20 cellular contexts compared by ENCODE assay signal in the genomic region with DNA sequence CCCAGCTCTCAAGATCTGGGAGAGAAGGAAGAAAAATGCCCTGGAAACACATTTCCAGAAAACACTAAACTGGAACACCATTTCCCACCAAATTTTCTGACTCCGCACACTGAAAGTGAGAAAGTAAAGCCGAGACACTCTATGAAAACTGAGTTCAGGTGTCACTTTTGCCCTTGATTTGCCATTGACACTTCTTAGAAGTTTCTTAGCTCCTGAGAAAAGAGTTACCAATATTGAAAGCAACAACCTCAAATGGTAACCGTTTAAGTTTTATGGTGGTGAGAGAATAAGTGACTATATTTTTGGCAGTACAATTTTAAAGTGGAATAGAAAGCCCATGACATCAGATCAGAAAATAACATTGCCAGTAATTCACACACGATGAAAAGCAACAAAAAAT. TPM values are rescaled to one million over a fixed set of nuclear protein-coding genes. Genes with fewer than 3 reads are reported as not detected.
A peak's percentile ranks its signal among the peaks of the same experiment; 100 is the strongest.
DNase-seq lines count a peak whose midpoint lies in the region; ATAC-seq, FAIRE-seq and TF ChIP-seq lines count a peak whose summit lies in the region.
"Had no signal": no experiment of that assay in that cellular context is flagged by ENCODE, and none has a peak within 500 bp of the region (broad histone marks: within the 10 kb centered on the region; RNA-seq: fewer than 3 reads in every experiment).

No MANE protein-coding gene starts in this region.

- in situ Hi-C loops in GM12878 (cut with MboI), result no loop called here

- RAD21 ChIA-PET in GM12878 (lab: Charles Lee; ENCODE audit: unreplicated experiment), result interaction anchor here (0.5 to 16.0 kb wide), 28 partner anchors 7 to 547 kb away, joined by 3 to 426 read pairs (median 5); a partner anchor contains a TSS

- POLR2A ChIA-PET in GM12878 (lab: Charles Lee), result interaction anchor here (0.5 to 9.9 kb wide), 11 partner anchors 10 to 293 kb away, joined by 3 to 165 read pairs (median 6); no protein-coding TSS in a partner anchor
- POLR2A ChIA-PET in PC-3 (lab: Charles Lee; ENCODE audit: unreplicated experiment), result no interaction called here

- TF ChIP-seq EP300 in GM12878 (IDR thresholded peaks at IDR 0.05; ENCODE audit: borderline replicate concordance in 1 of 2, control insufficient read depth in 1 of 2, low read depth in 2 of 2, low read length in 2 of 2), result peak; percentile 37 to 65; a peak in 2 of 4 replicates

- TF ChIP-seq CTCF in GM12878 (IDR thresholded peaks at IDR 0.05 in 2 of 3, conservative IDR thresholded peaks at IDR 0.05 in 1 of 3; ENCODE audit: control insufficient read depth in 2 of 3, extremely low read depth in 1 of 3, insufficient read depth in 1 of 3, low read depth in 3 of 3, low read length in 3 of 3) (no peak), PC-3 (conservative IDR thresholded peaks at IDR 0.05; ENCODE audit: low read depth, low read length) (no peak)

- H3K36me3 ChIP-seq in GM12878 (ENCODE audit: control insufficient read depth in 2 of 2, insufficient read depth in 2 of 2, low read length in 1 of 2), result no peaks in the 10 kb centered on the region
- no peaks in the 10 kb centered on the region for H3K36me3 ChIP-seq in PC-3 (ENCODE audit: low read depth, low read length)
- H3K36me3 ChIP-seq: upper lobe of right lung had no signal

- no peaks in the 10 kb centered on the region for H3K27me3 Mint-ChIP-seq in activated CD8-positive, alpha-beta memory T cell treated with anti-CD3 and anti-CD28 coated beads, Interleukin-2, amount 10 ng/mL, durations not matched to agents 7 days and 5 days

- no peak for TF ChIP-seq POLR2A in GM12878 (IDR thresholded peaks at IDR 0.05; ENCODE audit: low read depth, low read length)

- ATAC-seq in activated CD8-positive, alpha-beta memory T cell treated with anti-CD3 and anti-CD28 coated beads, Interleukin-2, amount 10 ng/mL, durations not matched to agents 7 days and 5 days, result peak; percentile 27
- ATAC-seq in GM21367 (IDR thresholded peaks at IDR 0.05; ENCODE audit: unreplicated experiment), result peak; percentile 30
- ATAC-seq in HG03045 (IDR thresholded peaks at IDR 0.05; ENCODE audit: unreplicated experiment), result peak; percentile 45
- peak; percentile 47 for ATAC-seq in GM12878
- ATAC-seq in PC-3, result no peak
- ATAC-seq: A549, upper lobe of right lung had no signal

- H4K20me1 ChIP-seq in GM12878 (ENCODE audit: control insufficient read depth, insufficient read depth) (no peaks in the 10 kb centered on the region), PC-3 (ENCODE audit: low read length) (no peaks in the 10 kb centered on the region)

- H3K27ac ChIP-seq in GM12878 (ENCODE audit: control insufficient read depth, insufficient read depth) (peak overlapping the region; percentile 85), PC-3 (ENCODE audit: low read length) (no peak overlapping the region)
- H3K27ac ChIP-seq: A549, upper lobe of right lung had no signal

- H3K4me2 ChIP-seq in GM12878 (ENCODE audit: control insufficient read depth, insufficient read depth), result peak overlapping the region; percentile 68
- H3K4me2 ChIP-seq in PC-3 (ENCODE audit: low read length), result no peak overlapping the region
- H3K4me2 ChIP-seq: A549 had no signal

- H3K36me3 Mint-ChIP-seq in activated CD8-positive, alpha-beta memory T cell treated with anti-CD3 and anti-CD28 coated beads, Interleukin-2, amount 10 ng/mL, durations not matched to agents 7 days and 5 days, result peaks cover 24% of the 10 kb centered on the region

- no peak for DNase-seq in activated CD8-positive, alpha-beta memory T cell treated with anti-CD3 and anti-CD28 coated beads, Interleukin-2, amount 10 ng/mL, durations not matched to agents 7 days and 5 days
- DNase-seq in activated CD8-positive, alpha-beta memory T cell treated with anti-CD3 and anti-CD28 coated beads, Interleukin-2, amount 50 U/mL, for 4 hours, result no peak
- DNase-seq in GM12878 (ENCODE audit: low read depth, low spot score) (peak; percentile 77), A172 (ENCODE audit: low spot score) (no peak), PC-3 (no peak), DMS 273 treated with DMSO at 0.1 percent for 48 hours (lab: John Stamatoyannopoulos, UW) (no peak)
- DNase-seq: activated effector memory CD4-positive, alpha-beta T cell treated with Interleukin-2 at 50 U/mL for 16 hours; Caco-2; NCI-H1048; NCI-H524 treated with DMSO at 0.1 percent for 48 hours; nucleus accumbens; SIG-M5; small intestine; upper lobe of right lung had no signal

- no peaks in the 10 kb centered on the region for H3K9me2 ChIP-seq in PC-3 (replicated peaks; ENCODE audit: low read length)

- 0 out of 2 replicates have a peak overlapping the region, but pooled peaks have one; percentile 16 for H3K4me3 ChIP-seq in GM12878
- H3K4me3 ChIP-seq in PC-3 (ENCODE audit: low read length), result no peak overlapping the region
- H3K4me3 ChIP-seq: A549, lung, upper lobe of right lung had no signal

- no peak overlapping the region; the same call in 1 of the 2 replicates for H3K9ac ChIP-seq in GM12878 (ENCODE audit: control insufficient read depth, insufficient read depth, low read length)
- no peak overlapping the region for H3K9ac ChIP-seq in PC-3 (ENCODE audit: low read length)

- TF ChIP-seq RAD21 in GM12878 (IDR thresholded peaks at IDR 0.05; ENCODE audit: insufficient read depth, low read depth, low read length), result no peak

- peak overlapping the region; percentile 98 for H3K27ac Mint-ChIP-seq in activated CD8-positive, alpha-beta memory T cell treated with anti-CD3 and anti-CD28 coated beads, Interleukin-2, amount 10 ng/mL, durations not matched to agents 7 days and 5 days

- H3F3A ChIP-seq in PC-3 (ENCODE audit: low read length, unreplicated experiment), result no peaks in the 10 kb centered on the region

- intact Hi-C loops in GM12878 (cut with micrococcal nuclease; ENCODE audit: unreplicated experiment) (loop anchor here (2.0 to 10.0 kb wide), 2 partner anchors 13 to 429 kb away; a partner anchor contains a TSS), PC-3 (cut with micrococcal nuclease) (no loop called here)

- WGBS in GM12878 (ENCODE audit: insufficient coverage, insufficient replicate concordance, low lambda C conversion rate, missing lambda C conversion rate), result 1% methylated on average over 4 of the region's 4 CpGs

- H3K9me3 ChIP-seq in GM12878 (replicated peaks; ENCODE audit: control insufficient read depth, insufficient read depth, low read length), result no peaks in the 10 kb centered on the region; the same call in 2 of the 3 replicates
- H3K9me3 ChIP-seq in PC-3 (ENCODE audit: low read length), result no peaks in the 10 kb centered on the region
- H3K9me3 ChIP-seq: A549, Caco-2, upper lobe of right lung had no signal

- no peaks in the 10 kb centered on the region for H3K9me3 Mint-ChIP-seq in activated CD8-positive, alpha-beta memory T cell treated with anti-CD3 and anti-CD28 coated beads, Interleukin-2, amount 10 ng/mL, durations not matched to agents 7 days and 5 days (ENCODE audit: low read depth)

- H2AFZ ChIP-seq in GM12878 (ENCODE audit: control insufficient read depth, low read depth, low read length) (no peak overlapping the region), PC-3 (ENCODE audit: low read length) (no peak overlapping the region)

- peak overlapping the region; percentile 28 for H3K4me3 Mint-ChIP-seq in activated CD8-positive, alpha-beta memory T cell treated with anti-CD3 and anti-CD28 coated beads, Interleukin-2, amount 10 ng/mL, durations not matched to agents 7 days and 5 days

- peaks cover 59% of the 10 kb centered on the region for H3K4me1 Mint-ChIP-seq in activated CD8-positive, alpha-beta memory T cell treated with anti-CD3 and anti-CD28 coated beads, Interleukin-2, amount 10 ng/mL, durations not matched to agents 7 days and 5 days

- H3K79me2 ChIP-seq in GM12878 (ENCODE audit: control insufficient read depth, insufficient read depth, low read length) (peaks cover 17% of the 10 kb centered on the region), PC-3 (ENCODE audit: low read length) (no peaks in the 10 kb centered on the region)

- H3K4me1 ChIP-seq in GM12878 (ENCODE audit: control insufficient read depth, insufficient read depth, low read length) (peaks cover 74% of the 10 kb centered on the region), PC-3 (ENCODE audit: insufficient read depth, low read length) (peaks cover 5% of the 10 kb centered on the region)
- H3K4me1 ChIP-seq: A549, upper lobe of right lung had no signal

- H3K27me3 ChIP-seq in GM12878 (replicated peaks in 1 of 2; ENCODE audit: control insufficient read depth in 2 of 2, insufficient read depth in 2 of 2, low read length in 1 of 2) (no peaks in the 10 kb centered on the region), PC-3 (ENCODE audit: low read length) (no peaks in the 10 kb centered on the region)
- H3K27me3 ChIP-seq: upper lobe of right lung had no signal

- BruUV-seq in GM12878 (replicated peaks; lab: Mats Ljungman, UMichigan) (no TSS peak), PC-3 (replicated peaks; lab: Mats Ljungman, UMichigan) (no TSS peak)

- CTCF ChIA-PET in activated CD8-positive, alpha-beta memory T cell treated with anti-CD3 and anti-CD28 coated beads, Interleukin-2, amount 10 ng/mL, durations not matched to agents 7 days and 5 days (lab: Charles Lee), result interaction anchor here (0.7 to 6.8 kb wide), 12 partner anchors 8 to 585 kb away, joined by 3 to 121 read pairs (median 4); a partner anchor contains a TSS
- CTCF ChIA-PET in GM12878 (lab: Yijun Ruan, JAX), result interaction anchor here (0.7 to 10.5 kb wide), 19 partner anchors 7 to 264 kb away, joined by 3 to 114 read pairs (median 6); no protein-coding TSS in a partner anchor
- CTCF ChIA-PET in PC-3 (lab: Charles Lee), result no interaction called here

- peak; percentile 83 for FAIRE-seq in GM12878 (lab: Jason Lieb, UNC)
- FAIRE-seq: A549, endothelial cell of umbilical vein, HTR-8/SVneo, small intestine had no signal

- SMC1A ChIA-PET in GM12878 (lab: Charles Lee; ENCODE audit: uncharacterized antibody, unreplicated experiment), result interaction anchor here (0.6 to 33.7 kb wide), 26 partner anchors 10 to 547 kb away, joined by 3 to 882 read pairs (median 5); a partner anchor contains a TSS

RNA-seq across cellular contexts. Expression of a gene that starts 39.0 kb away (rescaled TPM):
- 10 to 100 TPM; 23.4 to 25.3 TPM for total RNA-seq in activated CD8-positive, alpha-beta memory T cell treated with anti-CD3 and anti-CD28 coated beads, Interleukin-2, amount 10 ng/mL, durations not matched to agents 7 days and 5 days
- total RNA-seq in GM12878 (2013; cell fraction: nucleolus; rRNA removed), result 126 and 130 TPM in 2 replicates
- total RNA-seq in GM12878 (2014; rRNA removed), result 40.9 and 50.5 TPM in 2 replicates
- 57.6 and 58.8 TPM in 2 replicates for total RNA-seq in GM12878 (2014; rRNA removed; fragmentation: Illumina TruSeq; extraction: Trizol)
- total RNA-seq in GM12878 (2021), result 41.9 and 49.8 TPM in 2 replicates
- 18.9 TPM for polyA plus RNA-seq in GM12878 (2011; ENCODE audit: low read depth)
- 100 and 126 TPM in 2 replicates for polyA plus RNA-seq in GM12878 (2011; rRNA removed)
- 49.2 and 59.8 TPM in 2 replicates for polyA plus RNA-seq in GM12878 (2011; cell fraction: cytosol; rRNA removed)
- polyA plus RNA-seq in GM12878 (2011; cell fraction: nucleus; rRNA removed), result 32.9 and 37.0 TPM in 2 replicates
- polyA plus RNA-seq in GM12878 (2012), result 18.5 and 26.0 TPM in 2 replicates
- 75.1 and 112 TPM in 2 replicates for polyA plus RNA-seq in GM12878 (2014; fragmentation: Illumina TruSeq; extraction: Trizol)
- 10 to 100 TPM; 68.0 to 79.5 TPM for polyA plus RNA-seq in GM12878 (2014; fragmentation: Nextera tagmentation; extraction: Ambion mirVana)
- polyA plus RNA-seq in GM12878 (2014; rRNA removed), result 40.6 and 50.0 TPM in 2 replicates
- 10 to 100 TPM; 48.5 to 53.5 TPM for polyA plus RNA-seq in GM12878 (2016; fragmentation: Nextera tagmentation; extraction: Ambion mirVana)
- polyA minus RNA-seq in GM12878 (2011; rRNA and poly(A)+ RNA removed), result 63.2 and 76.4 TPM in 2 replicates
- polyA minus RNA-seq in GM12878 (2011; cell fraction: cytosol; rRNA and poly(A)+ RNA removed), result 14.0 and 20.2 TPM in 2 replicates
- 45.3 and 52.9 TPM in 2 replicates for polyA minus RNA-seq in GM12878 (2011; cell fraction: nucleus; rRNA and poly(A)+ RNA removed)
- not detected in 2 replicates for total RNA-seq in A172 (2014; rRNA removed; shearing (Covaris generic))
- 0.07 TPM in 1 of 2 replicates, not detected in the other for total RNA-seq in PC-3 (2014; rRNA removed)
- total RNA-seq: Caco-2, endothelial cell of umbilical vein had no signal
- polyA plus RNA-seq: endothelial cell of umbilical vein had no signal

Comparison
In these comparisons a context has a peak if more than half of its experiments do, and no peak if none do; other contexts are left out.
1. RNA of a gene that starts 39.0 kb away (total RNA-seq): 40.9 to 130 TPM in GM12878 and 23.4 to 25.3 TPM in activated CD8-positive, alpha-beta memory T cell treated with anti-CD3 and anti-CD28 coated beads, Interleukin-2, amount 10 ng/mL, durations not matched to agents 7 days and 5 days; 0.07 TPM in PC-3 and not detected in A172; every median in the first group is over 10 times any median in the second.